19 cellular contexts compared by ENCODE assay signal in the genomic region with DNA sequence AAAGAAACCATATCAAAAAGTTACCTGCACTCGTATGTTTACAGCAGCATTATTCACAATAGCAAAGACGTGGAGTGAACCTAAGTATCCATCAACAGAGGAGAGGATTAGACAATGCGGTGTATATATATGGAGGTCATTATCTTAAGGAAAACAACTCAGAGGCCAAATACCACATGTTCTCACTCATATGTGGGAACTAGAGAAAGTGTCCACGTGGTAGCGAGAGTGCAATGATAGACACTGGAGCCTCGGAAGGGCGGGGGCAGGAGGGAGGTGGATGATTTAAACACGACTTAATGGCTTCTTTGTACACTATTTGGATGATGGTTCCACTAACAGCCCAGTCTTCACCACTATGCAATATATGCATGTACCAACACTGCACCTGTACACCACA. TPM values are rescaled to one million over a fixed set of nuclear protein-coding genes. Genes with fewer than 3 reads are reported as not detected.
DNase-seq lines count a peak whose midpoint lies in the region; ATAC-seq and TF ChIP-seq lines count a peak whose summit lies in the region.
"Had no signal": no experiment of that assay in that cellular context is flagged by ENCODE, and none has a peak within 500 bp of the region (broad histone marks: within the 10 kb centered on the region; RNA-seq: fewer than 3 reads in every experiment).

No MANE protein-coding gene starts in this region.

- WGBS in esophagus muscularis mucosa: 78% methylated on average over 8 of the region's 8 CpGs

- no peak overlapping the region for H3K4me3 Mint-ChIP-seq in Caco-2 (ENCODE audit: unreplicated experiment)
- no peak overlapping the region for H3K4me3 Mint-ChIP-seq in T-helper 17 cell
- H3K4me3 Mint-ChIP-seq: CD14-positive monocyte; CD4-positive, alpha-beta memory T cell; CD4-positive, CD25-positive, alpha-beta regulatory T cell; CD8-positive, alpha-beta memory T cell had no signal

- ATAC-seq in T-helper 17 cell: no peak
- no peak for ATAC-seq in GM21528 (IDR thresholded peaks at IDR 0.05; ENCODE audit: low FRiP score, unreplicated experiment)
- ATAC-seq: A549 had no signal

- CTCF ChIA-PET in Caco-2 (lab: Charles Lee): no interaction called here

- H3K27ac Mint-ChIP-seq in Caco-2 (ENCODE audit: unreplicated experiment) (peak overlapping the region; percentile 12), T-helper 17 cell (peak overlapping the region; percentile 51)
- H3K27ac Mint-ChIP-seq: CD14-positive monocyte; CD4-positive, alpha-beta memory T cell; CD4-positive, CD25-positive, alpha-beta regulatory T cell; CD8-positive, alpha-beta memory T cell had no signal

- TF ChIP-seq CTCF in Caco-2 (IDR thresholded peaks at IDR 0.05; ENCODE audit: insufficient read depth in 1 of 2, low read depth in 1 of 2, low read length in 1 of 2, severe bottlenecking in 1 of 2, unreplicated experiment in 1 of 2): no peak
- TF ChIP-seq CTCF in esophagus muscularis mucosa (IDR thresholded peaks at IDR 0.05): no peak

- H3K9me3 ChIP-seq in Caco-2 (0 out of 2 replicates have a peak, but pooled peaks cover 5% of the 10 kb centered on the region), T-helper 17 cell (ENCODE audit: control insufficient read depth, low read length, poor library complexity, severe bottlenecking) (no peaks in the 10 kb centered on the region), esophagus muscularis mucosa (no peaks in the 10 kb centered on the region)
- H3K9me3 ChIP-seq: A549, BE2C, BLaER1 had no signal

- no peak for TF ChIP-seq POLR2A in esophagus muscularis mucosa (IDR thresholded peaks at IDR 0.05; ENCODE audit: low read depth)

- no peak overlapping the region for H3K27ac ChIP-seq in esophagus muscularis mucosa (replicated peaks in 1 of 4)
- H3K27ac ChIP-seq: 22Rv1, A549, BLaER1 had no signal

- no TSS peak for BruUV-seq in Caco-2 (replicated peaks; lab: Mats Ljungman, UMichigan)

- H3K4me1 Mint-ChIP-seq in Caco-2 (ENCODE audit: low read depth, unreplicated experiment) (peaks cover 43% of the 10 kb centered on the region), T-helper 17 cell (peaks cover 6% of the 10 kb centered on the region)
- H3K4me1 Mint-ChIP-seq: CD14-positive monocyte; CD4-positive, alpha-beta memory T cell; CD4-positive, CD25-positive, alpha-beta regulatory T cell; CD8-positive, alpha-beta memory T cell had no signal

- H3K4me1 ChIP-seq in Caco-2 (peaks cover 38% of the 10 kb centered on the region), esophagus muscularis mucosa (no peaks in the 10 kb centered on the region)
- H3K4me1 ChIP-seq: A549, BE2C, BLaER1 had no signal

- H3K27me3 ChIP-seq in Caco-2 (replicated peaks; ENCODE audit: control insufficient read depth, insufficient read depth, low read length) (no peaks in the 10 kb centered on the region), esophagus muscularis mucosa (peaks cover 0 to 11% (median 3%) of the 10 kb centered on the region in 4 donors)
- H3K27me3 ChIP-seq: BE2C, BLaER1 had no signal

- H3K36me3 ChIP-seq in Caco-2 (ENCODE audit: control insufficient read depth, insufficient read depth, low read length): no peaks in the 10 kb centered on the region
- no peaks in the 10 kb centered on the region for H3K36me3 ChIP-seq in esophagus muscularis mucosa
- H3K36me3 ChIP-seq: BE2C, BLaER1 had no signal

- peaks cover 8% of the 10 kb centered on the region for H3K9me3 Mint-ChIP-seq in Caco-2 (ENCODE audit: unreplicated experiment)

- DNase-seq in Caco-2: no peak
- DNase-seq in T-helper 17 cell: no peak
- DNase-seq in esophagus muscularis mucosa (ENCODE audit: extremely low spot score): peak; percentile 37
- DNase-seq in NCI-H526 treated with DMSO at 0.1 percent for 48 hours (lab: John Stamatoyannopoulos, UW): no peak
- DNase-seq: BE2C; C1 segment of cervical spinal cord; Calu3; CD4-positive, alpha-beta memory T cell; CD4-positive, CD25-positive, alpha-beta regulatory T cell; CD8-positive, alpha-beta memory T cell; COR-L47; DMS79 treated with DMSO at 0.1 percent for 48 hours; GF-D8 had no signal

- POLR2A ChIA-PET in Caco-2 (lab: Charles Lee): no interaction called here

- no peaks in the 10 kb centered on the region for H3K27me3 Mint-ChIP-seq in Caco-2 (ENCODE audit: insufficient read depth, unreplicated experiment)
- peaks cover 11% of the 10 kb centered on the region for H3K27me3 Mint-ChIP-seq in T-helper 17 cell

- TF ChIP-seq EP300 in esophagus muscularis mucosa (IDR thresholded peaks at IDR 0.05): no peak

- H3K36me3 Mint-ChIP-seq in Caco-2 (ENCODE audit: insufficient read depth, unreplicated experiment) (peaks cover 15% of the 10 kb centered on the region), T-helper 17 cell (ENCODE audit: low read depth) (no peaks in the 10 kb centered on the region)
- H3K36me3 Mint-ChIP-seq: CD14-positive monocyte; CD4-positive, alpha-beta memory T cell; CD4-positive, CD25-positive, alpha-beta regulatory T cell had no signal

- H3K4me3 ChIP-seq in Caco-2 (ENCODE audit: low read depth, low read length) (no peak overlapping the region), esophagus muscularis mucosa (no peak overlapping the region)
- H3K4me3 ChIP-seq: A549, BLaER1 had no signal

- intact Hi-C loops in Caco-2 (cut with micrococcal nuclease; ENCODE audit: unreplicated experiment) (no loop called here), esophagus muscularis mucosa (cut with DNase I) (no loop called here)

RNA-seq across cellular contexts. Expression of gene RNF32, which starts 40.1 kb away (rescaled TPM):
- total RNA-seq in Caco-2 (2022) (24.1 and 26.0 TPM in 2 replicates), T-helper 17 cell (1 to 10 TPM; 1.7 to 1.8 TPM), esophagus muscularis mucosa (1 to 10 TPM in 1 of 4 donors, under 1 TPM in 2, not detected in 1; 0.29 to 1.1 (median 0.83) TPM)
- total RNA-seq: A172 had no signal
